8 cellular contexts compared by ENCODE assay signal in the genomic region with DNA sequence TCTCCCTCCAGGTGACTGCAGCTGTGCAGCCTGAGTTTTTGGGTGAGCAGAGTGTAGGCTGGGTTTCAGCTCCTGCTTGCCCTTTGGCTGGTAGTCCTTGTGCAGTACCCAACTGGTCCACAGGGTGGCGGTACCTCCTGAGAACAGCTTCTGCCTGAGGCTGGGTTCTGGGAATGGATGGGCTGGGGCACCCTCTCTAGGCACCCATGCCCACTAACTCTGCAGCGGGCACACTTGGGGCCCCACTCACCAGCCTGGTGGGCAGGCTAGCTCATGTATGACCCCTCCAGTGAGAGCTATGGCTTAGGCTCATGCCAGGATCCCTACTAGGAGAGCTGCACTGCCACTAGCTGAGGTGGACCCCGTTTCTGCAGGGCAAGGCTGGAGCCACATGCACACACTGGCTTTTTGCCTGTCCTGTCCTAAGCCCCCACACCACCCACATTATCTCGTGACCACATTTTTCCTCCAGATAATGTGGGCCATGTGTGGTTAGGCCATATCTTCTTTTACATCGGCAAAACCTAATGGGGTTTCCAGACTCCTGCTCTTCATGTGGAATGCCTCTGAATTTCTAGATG. TPM values are rescaled to one million over a fixed set of nuclear protein-coding genes. Genes with fewer than 3 reads are reported as not detected.
DNase-seq lines count a peak whose midpoint lies in the region; ATAC-seq, FAIRE-seq and TF ChIP-seq lines count a peak whose summit lies in the region.

No MANE protein-coding gene starts in this region.

- ATAC-seq in activated B cell treated with CpG ODN at 0.5 μM for 24 hours (ENCODE audit: low read depth): peak; percentile 84
- ATAC-seq in left lung: peak; percentile 90
- no peak for ATAC-seq in HG03521 (IDR thresholded peaks at IDR 0.05; ENCODE audit: unreplicated experiment)

- no peak overlapping the region for H3K27ac ChIP-seq in HEK293 (ENCODE audit: extremely low read depth, low read depth, low read length)
- no peak overlapping the region for H3K27ac ChIP-seq in left lung

- H3K27me3 ChIP-seq in bronchial epithelial cell (ENCODE audit: control insufficient read depth, insufficient read depth, low read length): no peaks in the 10 kb centered on the region
- no peaks in the 10 kb centered on the region for H3K27me3 ChIP-seq in left lung

- CTCF ChIA-PET in HEK293 (lab: Yijun Ruan, JAX) (interaction anchor here (0.5 to 11.3 kb wide), 63 partner anchors 11 to 682 kb away, joined by 3 to 345 read pairs (median 4); a partner anchor contains a TSS), activated B cell treated with CpG ODN at 0.5 μM for 24 hours (lab: Charles Lee) (interaction anchor here (0.6 to 6.6 kb wide), 53 partner anchors 10 to 419 kb away, joined by 3 to 103 read pairs (median 4); a partner anchor contains a TSS)

- H3K27me3 Mint-ChIP-seq in activated B cell treated with CpG ODN at 0.5 μM for 24 hours: no peaks in the 10 kb centered on the region

- H3K36me3 ChIP-seq in HEK293 (ENCODE audit: control insufficient read depth in 2 of 2, insufficient read depth in 1 of 2, low read length in 2 of 2) (no peaks in the 10 kb centered on the region), bronchial epithelial cell (ENCODE audit: control insufficient read depth, insufficient read depth, low read length) (no peaks in the 10 kb centered on the region), left lung (no peaks in the 10 kb centered on the region)

- H3K9me3 ChIP-seq in HEK293 (ENCODE audit: control insufficient read depth, insufficient read depth, low read depth, low read length) (no peaks in the 10 kb centered on the region), left lung (no peaks in the 10 kb centered on the region)

- no peak overlapping the region for H3K4me3 Mint-ChIP-seq in activated B cell treated with CpG ODN at 0.5 μM for 24 hours

- H3K4me3 ChIP-seq in HEK293 (ENCODE audit: low read depth, low read length) (no peak overlapping the region), bronchial epithelial cell (ENCODE audit: low read depth, low read length) (no peak overlapping the region), left lung (no peak overlapping the region)

- no peaks in the 10 kb centered on the region for H3K4me1 ChIP-seq in HEK293 (ENCODE audit: control insufficient read depth, insufficient read depth, low read length)
- H3K4me1 ChIP-seq in left lung: peaks cover 7 to 16% of the 10 kb centered on the region in 2 donors

- no peaks in the 10 kb centered on the region for H3K36me3 Mint-ChIP-seq in activated B cell treated with CpG ODN at 0.5 μM for 24 hours (ENCODE audit: low read depth)

- intact Hi-C loops in activated B cell treated with CpG ODN at 0.5 μM for 24 hours (cut with micrococcal nuclease): loop anchor here (1.0 to 10.0 kb wide), 4 partner anchors 16 to 854 kb away; a partner anchor contains a TSS
- intact Hi-C loops in left lung (cut with DNase I): loop anchor here in 1 of 2 donors (5.0 kb wide), 2 partner anchors 127 to 342 kb away; a partner anchor contains a TSS

- POLR2A ChIA-PET in HEK293 (lab: Yijun Ruan, JAX): interaction anchor here (1.5 to 2.9 kb wide), 4 partner anchors 91 to 344 kb away, joined by 4 to 44 read pairs (median 8); a partner anchor contains a TSS
- POLR2A ChIA-PET in activated B cell treated with CpG ODN at 0.5 μM for 24 hours (lab: Charles Lee): interaction anchor here (0.5 to 1.6 kb wide), 8 partner anchors 15 to 395 kb away, joined by 3 to 16 read pairs (median 5); a partner anchor contains a TSS

- H3K9me3 Mint-ChIP-seq in activated B cell treated with CpG ODN at 0.5 μM for 24 hours: no peaks in the 10 kb centered on the region

- no peak for FAIRE-seq in bronchial epithelial cell (lab: Jason Lieb, UNC)

- DNase-seq in ELF-1 (ENCODE audit: low read depth, low spot score) (peak; percentile 85), NCI-H2196 (lab: John Stamatoyannopoulos, UW; ENCODE audit: unreplicated experiment) (peak; percentile 80), activated B cell treated with CpG ODN at 0.5 μM for 24 hours (peak; percentile 86), bronchial epithelial cell (ENCODE audit: low read depth) (peak; percentile 57), left lung (peak; percentile 82 to 90)
- peak; percentile 84 to 98 for DNase-seq in stimulated activated CD4-positive, alpha-beta T cell treated with anti-CD3 and anti-CD28 coated beads, Interleukin-4, amount 100 ng/mL, for 48 hours (ENCODE audit: low read depth in 2 of 2)

- peaks cover 20% of the 10 kb centered on the region for H3K4me1 Mint-ChIP-seq in activated B cell treated with CpG ODN at 0.5 μM for 24 hours

- TF ChIP-seq CTCF in HEK293 (tag by site-specific recombination; IDR thresholded peaks at IDR 0.05) (peak; percentile 78), activated B cell treated with CpG ODN at 0.5 μM for 24 hours (IDR thresholded peaks at IDR 0.05) (peak; percentile 45), bronchial epithelial cell (IDR thresholded peaks at IDR 0.05; ENCODE audit: insufficient read depth, low read length, severe bottlenecking) (peak; percentile 98), left lung (IDR thresholded peaks at IDR 0.05) (peak; percentile 96 to 99)

- no peak overlapping the region for H3K27ac Mint-ChIP-seq in activated B cell treated with CpG ODN at 0.5 μM for 24 hours

TF ChIP-seq in HEK293, 187 proteins besides CTCF, POLR2A, EP300 and RAD21 (continues in another document):
- TF ChIP-seq ZNF664 (tag by site-specific recombination; IDR thresholded peaks at IDR 0.05) (no peak), ZNF530 (tag by site-specific recombination; IDR thresholded peaks at IDR 0.05; ENCODE audit: low read depth) (no peak), ZFHX2 (tag by site-specific recombination; conservative IDR thresholded peaks at IDR 0.05) (peak; percentile 40; the same call in 1 of the 2 replicates), ZNF169 (tag by site-specific recombination; IDR thresholded peaks at IDR 0.05) (no peak), ZBTB8A (tag by site-specific recombination; IDR thresholded peaks at IDR 0.05) (peak; percentile 62), ZBTB1 (tag by site-specific recombination; IDR thresholded peaks at IDR 0.05) (no peak), ZNF544 (tag by site-specific recombination; IDR thresholded peaks at IDR 0.05) (no peak), GFI1B (tag by site-specific recombination; IDR thresholded peaks at IDR 0.05) (no peak), ZNF19 (tag by site-specific recombination; IDR thresholded peaks at IDR 0.05; ENCODE audit: low read depth) (no peak), ZNF140 (tag by site-specific recombination; IDR thresholded peaks at IDR 0.05) (no peak), ZNF830 (tag by site-specific recombination; IDR thresholded peaks at IDR 0.05; ENCODE audit: low read depth) (no peak), ZNF175 (tag by site-specific recombination; IDR thresholded peaks at IDR 0.05) (no peak), ZNF121 (tag by site-specific recombination; IDR thresholded peaks at IDR 0.05) (no peak), ZNF623 (tag by site-specific recombination; IDR thresholded peaks at IDR 0.05) (no peak), ZNF10 (tag by site-specific recombination; IDR thresholded peaks at IDR 0.05) (no peak), ZBTB17 (tag by site-specific recombination; IDR thresholded peaks at IDR 0.05) (0 out of 2 replicates have a peak, but pooled peaks have one; percentile 2)
- TF ChIP-seq, protein P1, sequence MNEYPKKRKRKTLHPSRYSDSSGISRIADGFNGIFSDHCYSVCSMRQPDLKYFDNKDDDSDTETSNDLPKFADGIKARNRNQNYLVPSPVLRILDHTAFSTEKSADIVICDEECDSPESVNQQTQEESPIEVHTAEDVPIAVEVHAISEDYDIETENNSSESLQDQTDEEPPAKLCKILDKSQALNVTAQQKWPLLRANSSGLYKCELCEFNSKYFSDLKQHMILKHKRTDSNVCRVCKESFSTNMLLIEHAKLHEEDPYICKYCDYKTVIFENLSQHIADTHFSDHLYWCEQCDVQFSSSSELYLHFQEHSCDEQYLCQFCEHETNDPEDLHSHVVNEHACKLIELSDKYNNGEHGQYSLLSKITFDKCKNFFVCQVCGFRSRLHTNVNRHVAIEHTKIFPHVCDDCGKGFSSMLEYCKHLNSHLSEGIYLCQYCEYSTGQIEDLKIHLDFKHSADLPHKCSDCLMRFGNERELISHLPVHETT (tag by site-specific recombination; IDR thresholded peaks at IDR 0.05): no peak
- TF ChIP-seq, protein P2, sequence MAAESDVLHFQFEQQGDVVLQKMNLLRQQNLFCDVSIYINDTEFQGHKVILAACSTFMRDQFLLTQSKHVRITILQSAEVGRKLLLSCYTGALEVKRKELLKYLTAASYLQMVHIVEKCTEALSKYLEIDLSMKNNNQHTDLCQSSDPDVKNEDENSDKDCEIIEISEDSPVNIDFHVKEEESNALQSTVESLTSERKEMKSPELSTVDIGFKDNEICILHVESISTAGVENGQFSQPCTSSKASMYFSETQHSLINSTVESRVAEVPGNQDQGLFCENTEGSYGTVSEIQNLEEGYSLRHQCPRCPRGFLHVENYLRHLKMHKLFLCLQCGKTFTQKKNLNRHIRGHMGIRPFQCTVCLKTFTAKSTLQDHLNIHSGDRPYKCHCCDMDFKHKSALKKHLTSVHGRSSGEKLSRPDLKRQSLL (tag by site-specific recombination; IDR thresholded peaks at IDR 0.05): no peak

RNA-seq across cellular contexts. Expression of a gene that starts 15.5 kb away (rescaled TPM):
- total RNA-seq in activated B cell treated with CpG ODN at 0.5 μM for 24 hours (13.1 and 13.7 TPM in 2 replicates), bronchial epithelial cell (0.53 and 1.9 TPM in 2 replicates), left lung (10 to 100 TPM; 20.2 to 22.2 TPM)

RNA-seq across cellular contexts. Expression of a gene that starts 20.7 kb away (rescaled TPM):
- total RNA-seq in activated B cell treated with CpG ODN at 0.5 μM for 24 hours (56.8 and 64.9 TPM in 2 replicates), bronchial epithelial cell (14.8 and 21.9 TPM in 2 replicates), left lung (10 to 100 TPM; 49.5 to 86.9 TPM)

RNA-seq across cellular contexts. Expression of a gene that starts 21.0 kb away (rescaled TPM):
- total RNA-seq in activated B cell treated with CpG ODN at 0.5 μM for 24 hours (0.71 TPM in 1 of 2 replicates, not detected in the other), bronchial epithelial cell (0.26 TPM in 1 of 2 replicates, not detected in the other), left lung (not detected)

RNA-seq across cellular contexts. Expression of a gene that starts 27.5 kb away (rescaled TPM):
- total RNA-seq in activated B cell treated with CpG ODN at 0.5 μM for 24 hours (9.2 and 11.0 TPM in 2 replicates), bronchial epithelial cell (0.26 TPM in 2 replicates), left lung (10 to 100 TPM; 25.4 to 28.3 TPM)

RNA-seq across cellular contexts. Expression of a gene that starts 47.2 kb away (rescaled TPM):
- total RNA-seq in activated B cell treated with CpG ODN at 0.5 μM for 24 hours: 22.2 and 22.4 TPM in 2 replicates
- total RNA-seq in bronchial epithelial cell: 0.90 and 2.6 TPM in 2 replicates
- total RNA-seq in left lung: 10 to 100 TPM in 1 of 2 donors, not detected in 1; 24.9 TPM

Comparison
In these comparisons a context has a peak if more than half of its experiments do, and no peak if none do; other contexts are left out.
1. CTCF ChIP-seq: peak in every context shown above with its lines; median percentile 98 in bronchial epithelial cell; 98 in left lung; 78 in HEK293; 45 in activated B cell treated with CpG ODN at 0.5 μM for 24 hours.